ENCODE assay signal across 8 cellular contexts in the genomic region with DNA sequence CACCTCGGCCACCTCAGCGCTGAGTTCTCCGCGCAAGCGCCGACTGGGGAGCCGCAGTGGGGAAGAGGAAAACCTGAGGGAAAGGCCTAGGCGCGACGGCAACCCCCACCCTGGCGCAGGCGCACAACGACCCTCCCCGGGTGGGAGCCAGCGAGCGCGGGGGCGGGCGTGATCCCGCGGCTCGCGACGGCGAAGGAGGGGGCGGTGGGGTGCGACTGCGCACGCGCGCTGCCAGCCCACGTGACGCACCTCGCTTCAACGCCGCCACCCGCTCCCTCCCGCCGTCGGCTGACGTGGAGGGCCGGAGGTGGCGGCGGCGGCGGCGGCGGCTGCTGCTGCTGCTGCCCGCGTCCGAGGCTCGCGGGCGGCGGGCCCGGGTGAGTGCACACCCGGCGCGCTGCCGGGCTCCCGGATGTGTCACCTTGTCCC. TPM values are rescaled to one million over a fixed set of nuclear protein-coding genes. Genes with fewer than 3 reads are reported as not detected.
DNase-seq lines count a peak whose midpoint lies in the region; ATAC-seq and TF ChIP-seq lines count a peak whose summit lies in the region.

A gene (minus strand): TSS at position 84 of the 429 bp plus-strand sequence. CDS start 556 bp downstream, outside the sequence.
A gene with protein sequence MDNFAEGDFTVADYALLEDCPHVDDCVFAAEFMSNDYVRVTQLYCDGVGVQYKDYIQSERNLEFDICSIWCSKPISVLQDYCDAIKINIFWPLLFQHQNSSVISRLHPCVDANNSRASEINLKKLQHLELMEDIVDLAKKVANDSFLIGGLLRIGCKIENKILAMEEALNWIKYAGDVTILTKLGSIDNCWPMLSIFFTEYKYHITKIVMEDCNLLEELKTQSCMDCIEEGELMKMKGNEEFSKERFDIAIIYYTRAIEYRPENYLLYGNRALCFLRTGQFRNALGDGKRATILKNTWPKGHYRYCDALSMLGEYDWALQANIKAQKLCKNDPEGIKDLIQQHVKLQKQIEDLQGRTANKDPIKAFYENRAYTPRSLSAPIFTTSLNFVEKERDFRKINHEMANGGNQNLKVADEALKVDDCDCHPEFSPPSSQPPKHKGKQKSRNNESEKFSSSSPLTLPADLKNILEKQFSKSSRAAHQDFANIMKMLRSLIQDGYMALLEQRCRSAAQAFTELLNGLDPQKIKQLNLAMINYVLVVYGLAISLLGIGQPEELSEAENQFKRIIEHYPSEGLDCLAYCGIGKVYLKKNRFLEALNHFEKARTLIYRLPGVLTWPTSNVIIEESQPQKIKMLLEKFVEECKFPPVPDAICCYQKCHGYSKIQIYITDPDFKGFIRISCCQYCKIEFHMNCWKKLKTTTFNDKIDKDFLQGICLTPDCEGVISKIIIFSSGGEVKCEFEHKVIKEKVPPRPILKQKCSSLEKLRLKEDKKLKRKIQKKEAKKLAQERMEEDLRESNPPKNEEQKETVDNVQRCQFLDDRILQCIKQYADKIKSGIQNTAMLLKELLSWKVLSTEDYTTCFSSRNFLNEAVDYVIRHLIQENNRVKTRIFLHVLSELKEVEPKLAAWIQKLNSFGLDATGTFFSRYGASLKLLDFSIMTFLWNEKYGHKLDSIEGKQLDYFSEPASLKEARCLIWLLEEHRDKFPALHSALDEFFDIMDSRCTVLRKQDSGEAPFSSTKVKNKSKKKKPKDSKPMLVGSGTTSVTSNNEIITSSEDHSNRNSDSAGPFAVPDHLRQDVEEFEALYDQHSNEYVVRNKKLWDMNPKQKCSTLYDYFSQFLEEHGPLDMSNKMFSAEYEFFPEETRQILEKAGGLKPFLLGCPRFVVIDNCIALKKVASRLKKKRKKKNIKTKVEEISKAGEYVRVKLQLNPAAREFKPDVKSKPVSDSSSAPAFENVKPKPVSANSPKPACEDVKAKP (N-terminal part only) (plus strand): TSS at position 267 of the 429 bp plus-strand sequence. CDS start 14,004 bp downstream, outside the sequence.

- H3K27me3 ChIP-seq in KMS-11 (ENCODE audit: insufficient read depth, low read depth) = no peaks in the 10 kb centered on the region
- H3K27me3 ChIP-seq in Panc1 (ENCODE audit: control insufficient read depth, insufficient read depth, low read length) = no peaks in the 10 kb centered on the region

- CTCF ChIA-PET in Panc1 (lab: Charles Lee) = no interaction called here

- BruUV-seq in Panc1 (replicated peaks; lab: Mats Ljungman, UMichigan) = no TSS peak

- H3K36me3 ChIP-seq in KMS-11 (ENCODE audit: insufficient read depth) = no peaks in the 10 kb centered on the region
- no peaks in the 10 kb centered on the region; the same call in 1 of the 2 replicates for H3K36me3 ChIP-seq in Panc1 (ENCODE audit: control insufficient read depth, insufficient read depth, low read length)

- H3K9me3 Mint-ChIP-seq in activated T-cell treated with anti-CD3 and anti-CD28 coated beads, Interleukin-2, amount 50 U/mL, for 4 hours = no peaks in the 10 kb centered on the region

- H3K4me3 ChIP-seq in KMS-11 (IDR thresholded peaks at IDR 0.05; ENCODE audit: insufficient read depth, low read depth, low read length) (peak within 1 kb of the TSS; percentile 65), Panc1 (ENCODE audit: low read depth in 2 of 2, low read length in 2 of 2) (peak within 1 kb of the TSS; percentile 82 to 89)

- peak within 1 kb of the TSS; percentile 80 for H3K27ac ChIP-seq in KMS-11
- peak within 1 kb of the TSS; percentile 97 for H3K27ac ChIP-seq in Panc1 (ENCODE audit: low read length)

- peak within 1 kb of the TSS; percentile 95 for H3K9ac ChIP-seq in KMS-11

- in situ Hi-C loops in Panc1 (cut with HindIII; ENCODE audit: low pct_unique_long_range_greater_than_20kb, low sequenced_read_pairs) = no loop called here

- peaks cover 45% of the 10 kb centered on the region for H3K79me2 ChIP-seq in KMS-11 (ENCODE audit: insufficient read depth, low read depth)

- H3K4me2 ChIP-seq in KMS-11 = peak within 1 kb of the TSS; percentile 98

- ATAC-seq in GM21737 (IDR thresholded peaks at IDR 0.05; ENCODE audit: unreplicated experiment) (peak; percentile 61), Panc1 (peak; percentile 86), esophagus mucosa (peak; percentile 89)
- peak; percentile 77 to 79 for ATAC-seq in activated T-cell treated with anti-CD3 and anti-CD28 coated beads, Interleukin-2, amount 50 U/mL, for 4 hours

- peak; percentile 87 for DNase-seq in DMS153 (lab: John Stamatoyannopoulos, UW)
- no peak for DNase-seq in Panc1 (ENCODE audit: low read depth, low spot score)
- peak; percentile 97 for DNase-seq in activated T-cell treated with anti-CD3 and anti-CD28 coated beads, Interleukin-2, amount 50 U/mL, for 4 hours
- DNase-seq in myocyte (ENCODE audit: low read depth) = peak; percentile 97
- DNase-seq in stimulated activated CD8-positive, alpha-beta memory T cell treated with anti-CD3 and anti-CD28 coated beads, Interleukin-7, amount 100 ng/mL, for 48 hours (ENCODE audit: extremely low read depth in 1 of 2, low read depth in 1 of 2) = peak; percentile 91 to 96

- intact Hi-C loops in Panc1 (cut with micrococcal nuclease; ENCODE audit: unreplicated experiment) = loop anchor here (10.0 kb wide), 1 partner anchor 58 kb away; no protein-coding TSS in a partner anchor

- H2AFZ ChIP-seq in KMS-11 (ENCODE audit: low read depth) = peak within 1 kb of the TSS; percentile 96

- H3K4me1 ChIP-seq in KMS-11 (ENCODE audit: low read depth, poor library complexity, severe bottlenecking) (peaks cover 20% of the 10 kb centered on the region), Panc1 (ENCODE audit: control insufficient read depth, insufficient read depth, low read length) (peaks cover 12% of the 10 kb centered on the region; the same call in 1 of the 2 replicates)

- no peaks in the 10 kb centered on the region for H3K9me3 ChIP-seq in Panc1 (ENCODE audit: control insufficient read depth, insufficient read depth, low read depth, low read length)

- H3K27me3 Mint-ChIP-seq in activated T-cell treated with anti-CD3 and anti-CD28 coated beads, Interleukin-2, amount 50 U/mL, for 4 hours (ENCODE audit: low read depth) = no peaks in the 10 kb centered on the region

- POLR2A ChIA-PET in Panc1 (lab: Charles Lee) = no interaction called here

- H4K20me1 ChIP-seq in KMS-11 (ENCODE audit: insufficient read depth) = no peaks in the 10 kb centered on the region; the same call in 1 of the 2 replicates

- TF ChIP-seq CTCF in KMS-11 (conservative IDR thresholded peaks at IDR 0.05; ENCODE audit: low read depth, low read length) (no peak), Panc1 (IDR thresholded peaks at IDR 0.05) (no peak)

- peaks cover 47% of the 10 kb centered on the region for H3K4me1 Mint-ChIP-seq in activated T-cell treated with anti-CD3 and anti-CD28 coated beads, Interleukin-2, amount 50 U/mL, for 4 hours (ENCODE audit: low read depth)

- H3K4me3 Mint-ChIP-seq in activated T-cell treated with anti-CD3 and anti-CD28 coated beads, Interleukin-2, amount 50 U/mL, for 4 hours = peak within 1 kb of the TSS; percentile 90

- peaks cover 12% of the 10 kb centered on the region for H3K36me3 Mint-ChIP-seq in activated T-cell treated with anti-CD3 and anti-CD28 coated beads, Interleukin-2, amount 50 U/mL, for 4 hours (ENCODE audit: insufficient read depth)

RNA-seq across cellular contexts. Expression of the first gene that starts in this region (rescaled TPM):
- 16.1 TPM for total RNA-seq in Panc1 (2021; ENCODE audit: unreplicated experiment)
- 7.9 TPM for polyA plus RNA-seq in Panc1 (2012; ENCODE audit: insufficient read length)
- 10 to 100 TPM; 14.7 to 17.8 (median 15.9) TPM for total RNA-seq in activated T-cell treated with anti-CD3 and anti-CD28 coated beads, Interleukin-2, amount 50 U/mL, for 4 hours
- 16.6 TPM for total RNA-seq in esophagus mucosa
- total RNA-seq in myocyte = 21.3 and 29.5 TPM in 2 replicates
- 35.3 TPM for polyA plus RNA-seq in myocyte (2012)

RNA-seq across cellular contexts. Expression of the second gene that starts in this region (rescaled TPM):
- total RNA-seq in Panc1 (2021; ENCODE audit: unreplicated experiment) = 83.0 TPM
- polyA plus RNA-seq in Panc1 (2012; ENCODE audit: insufficient read length) = 40.7 TPM
- 10 to 100 TPM; 41.9 to 46.5 (median 44.6) TPM for total RNA-seq in activated T-cell treated with anti-CD3 and anti-CD28 coated beads, Interleukin-2, amount 50 U/mL, for 4 hours
- total RNA-seq in esophagus mucosa = 39.8 TPM
- total RNA-seq in myocyte = 210 and 257 TPM in 2 replicates
- 63.1 TPM for polyA plus RNA-seq in myocyte (2012)
